In the genomic region with DNA sequence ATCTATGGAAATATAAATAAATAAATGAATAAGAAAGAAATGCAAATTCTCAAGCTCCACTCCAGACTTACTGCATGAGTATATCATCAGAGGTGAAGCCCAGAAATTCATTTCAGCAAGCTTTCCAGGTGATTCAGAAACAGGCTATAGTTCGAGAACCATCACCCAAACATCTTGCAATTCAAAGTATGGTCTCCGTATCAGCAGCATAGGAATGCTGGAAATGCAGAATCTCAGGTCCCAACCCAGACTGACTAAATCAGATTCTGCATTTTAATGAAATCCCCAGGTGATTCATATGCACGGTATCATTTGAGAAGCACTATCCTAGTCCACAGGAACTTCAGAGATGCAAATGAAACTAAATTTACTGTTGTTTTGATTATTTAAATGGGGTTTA, we compare ENCODE assay signal across 19 cellular contexts.
"Had no signal": no experiment of that assay in that cellular context is flagged by ENCODE, and none has a peak within 500 bp of the region (broad histone marks: within the 10 kb centered on the region; RNA-seq: fewer than 3 reads in every experiment).

No MANE protein-coding gene starts in this region.

- H3K9me2 ChIP-seq: SK-N-SH had no signal

- DNase-seq: KBM-7, MV-4-11, NCI-H1048, NCI-H1105, NCI-H1417, NCI-H1436 treated with DMSO at 0.1 percent for 48 hours, NCI-H1694 treated with DMSO at 0.1 percent for 48 hours, NCI-H1930, NCI-H2081, NCI-H2107, NCI-H226, NCI-H446, NCI-H510A, NCI-H524 treated with DMSO at 0.1 percent for 48 hours, NCI-H774, Right ventricle myocardium superior, RPMI8226, SK-N-SH, SW 1271 had no signal

- H3K9me3 ChIP-seq: SK-N-SH had no signal

- H3K4me2 ChIP-seq: SK-N-SH had no signal

- H3K9ac ChIP-seq: SK-N-SH had no signal
